In genomic region chr2:205845446-205845845, GRCh38 we compare ENCODE assay signal across 27 cellular contexts.
"Had no signal": no experiment of that assay in that cellular context is flagged by ENCODE, and none has a peak within 500 bp of the region (broad histone marks: within the 10 kb centered on the region; RNA-seq: fewer than 3 reads in every experiment).

No MANE protein-coding gene starts in this region.

- H3K36me3 ChIP-seq: left lung, lower lobe of right lung, pancreas, prostate gland, suprapubic skin, thoracic aorta, tibial artery, upper lobe of right lung had no signal

- H3K4me1 ChIP-seq: left lung, lower lobe of right lung, pancreas, prostate gland, tibial artery, upper lobe of right lung had no signal

- H3K4me3 ChIP-seq: left lung, lower lobe of right lung, mucosa of descending colon, pancreas, prostate gland, skin epidermis, suprapubic skin, thoracic aorta, tibial artery, upper lobe of right lung had no signal

- H3K9me3 ChIP-seq: left lung, lower lobe of right lung, mucosa of descending colon, pancreas, prostate gland, suprapubic skin, thoracic aorta, tibial artery, upper lobe of right lung had no signal

- DNase-seq: hypothalamus; immature natural killer cell; kidney; left colon; left lung; lower lobe of right lung; mammary epithelial cell; mesenchymal stem cell; midbrain; mucosa of descending colon; naive thymus-derived CD4-positive, alpha-beta T cell; pancreas; posterior cingulate gyrus; retina; right cardiac atrium; stimulated activated CD4-positive, alpha-beta T cell treated with anti-CD3 and anti-CD28 coated beads, Interleukin-12 subunit alpha, Interleukin-12 subunit beta, amount 100 ng/mL, for 4 hours; stimulated activated CD4-positive, alpha-beta T cell treated with anti-CD3 and anti-CD28 coated beads, Interleukin-15, amount 100 ng/mL, for 24 hours; stimulated activated CD4-positive, alpha-beta T cell treated with anti-CD3 and anti-CD28 coated beads, Interleukin-2, amount 100 ng/mL, for 24 hours; stimulated activated CD4-positive, alpha-beta T cell treated with anti-CD3 and anti-CD28 coated beads, Interleukin-4, amount 100 ng/mL, for 1 hour; stimulated activated naive B cell treated with anti-CD40 and anti-IgM and Interleukin-4, amounts not matched to agents 10 μg/mL and 1 μg/mL and 100 μg/mL, for 72 hours; tibial artery; trophoblast cell; upper lobe of right lung had no signal

- H3K27ac ChIP-seq: left lung, lower lobe of right lung, pancreas, prostate gland, skin epidermis, suprapubic skin, thoracic aorta, tibial artery, upper lobe of right lung had no signal

- H3K27me3 ChIP-seq: left lung, pancreas, suprapubic skin, upper lobe of right lung had no signal
